Comparison of ENCODE assay signal across 22 cellular contexts in the genomic region with DNA sequence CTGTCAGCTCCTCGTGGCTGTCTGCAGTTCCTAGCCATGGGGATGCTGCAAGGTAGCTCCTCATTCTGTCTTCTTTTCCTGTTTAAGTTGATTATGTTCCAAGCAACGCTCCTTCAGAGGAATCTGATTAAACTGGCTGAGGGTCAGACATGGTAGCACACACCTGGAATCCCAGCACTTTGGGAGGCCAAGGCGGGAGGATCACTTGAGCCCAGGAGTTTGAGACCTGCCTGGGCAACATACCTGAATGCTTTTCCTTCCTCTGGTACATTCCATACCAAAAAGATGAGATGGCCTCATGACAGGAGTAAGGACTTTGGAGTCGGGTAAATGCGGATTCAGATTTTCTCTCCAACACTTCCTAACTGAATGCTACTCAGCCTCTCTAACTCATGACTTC.
"Had no signal": no experiment of that assay in that cellular context is flagged by ENCODE, and none has a peak within 500 bp of the region (broad histone marks: within the 10 kb centered on the region; RNA-seq: fewer than 3 reads in every experiment).

No MANE protein-coding gene starts in this region.

- ATAC-seq: foreskin keratinocyte, gastroesophageal sphincter, heart left ventricle, left cardiac atrium, left lung, left ventricle myocardium superior, lower lobe of right lung, mucosa of descending colon had no signal

- H3K9me3 Mint-ChIP-seq: immature natural killer cell, memory B cell, mesothelial cell of epicardium, naive B cell had no signal

- H2AFZ ChIP-seq: hepatocyte had no signal

- H3K36me3 Mint-ChIP-seq: immature natural killer cell, memory B cell, mesothelial cell of epicardium, naive B cell had no signal

- H3K4me3 ChIP-seq: colonic mucosa, dorsolateral prefrontal cortex, esophagus muscularis mucosa, gastroesophageal sphincter, heart left ventricle, hepatocyte, left lung, lower lobe of right lung, mucosa of descending colon had no signal

- H3K4me3 Mint-ChIP-seq: immature natural killer cell, memory B cell, mesothelial cell of epicardium, naive B cell had no signal

- H3K27ac ChIP-seq: colonic mucosa, dorsolateral prefrontal cortex, esophagus muscularis mucosa, foreskin keratinocyte, gastroesophageal sphincter, heart left ventricle, hepatocyte, left lung, lower lobe of right lung had no signal

- H3K79me2 ChIP-seq: hepatocyte had no signal

- H3K27me3 Mint-ChIP-seq: naive B cell had no signal

- H3K4me2 ChIP-seq: hepatocyte had no signal

- H3K4me1 ChIP-seq: colonic mucosa, esophagus muscularis mucosa, foreskin keratinocyte, gastroesophageal sphincter, heart left ventricle, left lung, lower lobe of right lung had no signal

- H3K36me3 ChIP-seq: colonic mucosa, esophagus muscularis mucosa, gastroesophageal sphincter, heart left ventricle, left lung, lower lobe of right lung had no signal

- H3K4me1 Mint-ChIP-seq: immature natural killer cell, naive B cell had no signal

- DNase-seq: colonic mucosa; cortex of kidney; dermis blood vessel endothelial cell; dorsolateral prefrontal cortex; effector CD4-positive, alpha-beta T cell; effector memory CD4-positive, alpha-beta T cell; heart left ventricle; hypothalamus; immature natural killer cell; islet precursor cell; left cardiac atrium; left lung; left ventricle myocardium superior; lower lobe of right lung; mucosa of descending colon; naive B cell had no signal

- H3K27ac Mint-ChIP-seq: immature natural killer cell, memory B cell, mesothelial cell of epicardium had no signal

- H3K27me3 ChIP-seq: colonic mucosa, esophagus muscularis mucosa, foreskin keratinocyte, gastroesophageal sphincter, heart left ventricle, left lung had no signal

- H3K9me3 ChIP-seq: colonic mucosa, esophagus muscularis mucosa, gastroesophageal sphincter, heart left ventricle, left lung, lower lobe of right lung, mucosa of descending colon had no signal
